In genomic region chr19:47209323-47210179, GRCh38 we compare ENCODE assay signal across 13 cellular contexts. TPM values are rescaled to one million over a fixed set of nuclear protein-coding genes. Genes with fewer than 3 reads are reported as not detected.
DNase-seq lines count a peak whose midpoint lies in the region; ATAC-seq and TF ChIP-seq lines count a peak whose summit lies in the region.
"Had no signal": no experiment of that assay in that cellular context is flagged by ENCODE, and none has a peak within 500 bp of the region (broad histone marks: within the 10 kb centered on the region; RNA-seq: fewer than 3 reads in every experiment).

No MANE protein-coding gene starts in this region.

- TF ChIP-seq CTCF in PC-9 (conservative IDR thresholded peaks at IDR 0.05) (no peak), neural crest cell (conservative IDR thresholded peaks at IDR 0.05) (no peak)

- 74 to 76% methylated on average over 12 to 13 of the region's 13 CpGs for whole genome bisulfite sequencing in GM23248 (ENCODE audit: low coverage in 1 of 2, low lambda C conversion rate in 2 of 2, missing lambda C conversion rate in 2 of 2), 2 experiments
- 71 to 73% methylated on average over 13 of the region's 13 CpGs for WGBS in ectodermal cell, 2 experiments

- peaks cover 10% of the 10 kb centered on the region for H3K4me1 Mint-ChIP-seq in neural crest cell

- H3K27ac Mint-ChIP-seq in neural crest cell (ENCODE audit: unreplicated experiment), result peak overlapping the region; percentile 71

- ATAC-seq in GM19328 (IDR thresholded peaks at IDR 0.05; ENCODE audit: unreplicated experiment), result no peak

- H3K9ac ChIP-seq in GM23248, result peak overlapping the region; percentile 69

- intact Hi-C loops in PC-9 (cut with micrococcal nuclease; ENCODE audit: unreplicated experiment), result loop anchor here (1.0 kb wide), 1 partner anchor 35 kb away; no protein-coding TSS in a partner anchor

- H3K27me3 ChIP-seq in GM23248 (replicated peaks; ENCODE audit: insufficient read depth) (no peaks in the 10 kb centered on the region), PC-9 (ENCODE audit: insufficient read depth, low read depth) (no peaks in the 10 kb centered on the region), ectodermal cell (ENCODE audit: control insufficient read depth, insufficient read depth, low read length, poor library complexity, severe bottlenecking) (no peaks in the 10 kb centered on the region)
- H3K27me3 ChIP-seq: testis had no signal

- H3K36me3 Mint-ChIP-seq in neural crest cell (ENCODE audit: low read depth), result peaks cover 11% of the 10 kb centered on the region

- no peaks in the 10 kb centered on the region for H3K27me3 Mint-ChIP-seq in neural crest cell (ENCODE audit: low read depth)
- H3K27me3 Mint-ChIP-seq: dendritic cell treated with granulocyte-macrophage colony-stimulating factor and Interleukin-4, amounts not matched to agents 40 ng/mL and 50 ng/mL, for 4 days had no signal

- CTCF ChIA-PET in PC-9 (lab: Charles Lee), result interaction anchor here (0.6 to 3.5 kb wide), 6 partner anchors 17 to 128 kb away, joined by 3 to 82 read pairs (median 6); no protein-coding TSS in a partner anchor

- H3K4me3 Mint-ChIP-seq in neural crest cell, result no peak overlapping the region
- H3K4me3 Mint-ChIP-seq: dendritic cell treated with granulocyte-macrophage colony-stimulating factor and Interleukin-4, amounts not matched to agents 40 ng/mL and 50 ng/mL, for 4 days had no signal

- H3K4me3 ChIP-seq in GM23248, result no peak overlapping the region
- H3K4me3 ChIP-seq in PC-9, result no peak overlapping the region
- H3K4me3 ChIP-seq in ectodermal cell (ENCODE audit: insufficient read depth, low read depth, low read length), result no peak overlapping the region
- H3K4me3 ChIP-seq: testis had no signal

- H3K79me2 ChIP-seq in GM23248 (ENCODE audit: insufficient read depth) (no peaks in the 10 kb centered on the region), PC-9 (ENCODE audit: low read depth) (no peaks in the 10 kb centered on the region)

- H3K36me3 ChIP-seq in GM23248 (ENCODE audit: low read depth) (peaks cover 11% of the 10 kb centered on the region; the same call in 1 of the 2 replicates), PC-9 (ENCODE audit: low read depth) (no peaks in the 10 kb centered on the region), ectodermal cell (ENCODE audit: control insufficient read depth, insufficient read depth, low read length) (peaks cover 41% of the 10 kb centered on the region)

- H3K9me2 ChIP-seq in GM23248 (ENCODE audit: insufficient read depth) (no peaks in the 10 kb centered on the region), PC-9 (ENCODE audit: insufficient read depth) (no peaks in the 10 kb centered on the region)

- POLR2A ChIA-PET in PC-9 (lab: Charles Lee; ENCODE audit: unreplicated experiment), result no interaction called here

- H3K27ac ChIP-seq in GM23248 (peak overlapping the region; percentile 70), PC-9 (peak overlapping the region; percentile 70), ectodermal cell (ENCODE audit: insufficient read depth, low read depth, low read length, poor library complexity, severe bottlenecking) (peak overlapping the region; percentile 61)
- H3K27ac ChIP-seq: testis had no signal

- H3K4me1 ChIP-seq in GM23248 (ENCODE audit: insufficient read depth), result 0 out of 2 replicates have a peak, but pooled peaks cover 5% of the 10 kb centered on the region
- peaks cover 10% of the 10 kb centered on the region for H3K4me1 ChIP-seq in PC-9 (replicated peaks; ENCODE audit: insufficient read depth)
- peaks cover 10% of the 10 kb centered on the region for H3K4me1 ChIP-seq in ectodermal cell (ENCODE audit: control insufficient read depth, insufficient read depth, low read length)

- no peaks in the 10 kb centered on the region for H3K9me3 ChIP-seq in GM23248 (ENCODE audit: low read depth)
- H3K9me3 ChIP-seq in PC-9 (ENCODE audit: insufficient read depth, low read depth), result no peaks in the 10 kb centered on the region
- H3K9me3 ChIP-seq in ectodermal cell (ENCODE audit: control insufficient read depth, low read length), result no peaks in the 10 kb centered on the region
- H3K9me3 ChIP-seq: testis had no signal

- H3F3A ChIP-seq in GM23248 (ENCODE audit: insufficient read depth) (peaks cover 28% of the 10 kb centered on the region; the same call in 1 of the 2 replicates), PC-9 (ENCODE audit: insufficient read depth, low read depth) (peaks cover 56% of the 10 kb centered on the region)

- H3K4me2 ChIP-seq in GM23248 (ENCODE audit: unreplicated experiment) (no peak overlapping the region), PC-9 (no peak overlapping the region)

- H4K20me1 ChIP-seq in GM23248 (ENCODE audit: insufficient read depth), result no peaks in the 10 kb centered on the region
- no peaks in the 10 kb centered on the region for H4K20me1 ChIP-seq in PC-9 (ENCODE audit: insufficient read depth)

- in situ Hi-C loops in GM23248 (cut with MboI), result no loop called here

- H2AFZ ChIP-seq in GM23248 (no peak overlapping the region), PC-9 (no peak overlapping the region)

- DNase-seq in GM23248 (no peak), PC-9 (no peak), neural crest cell (ENCODE audit: low read depth, low spot score) (no peak), NCI-H187 treated with DMSO at 0.1 percent for 48 hours (lab: John Stamatoyannopoulos, UW) (no peak), COLO668 (lab: John Stamatoyannopoulos, UW; ENCODE audit: unreplicated experiment) (no peak)
- DNase-seq: activated CD8-positive, alpha-beta memory T cell treated with anti-CD3 and anti-CD28 coated beads, Interleukin-2, amount 50 U/mL, for 48 hours; NCI-H2107; SIG-M5; stimulated activated CD4-positive, alpha-beta T cell treated with anti-CD3 and anti-CD28 coated beads, Interleukin-4, amount 100 ng/mL, for 1 hour; testis had no signal

- H3K9me3 Mint-ChIP-seq in neural crest cell, result no peaks in the 10 kb centered on the region
- H3K9me3 Mint-ChIP-seq: dendritic cell treated with granulocyte-macrophage colony-stimulating factor and Interleukin-4, amounts not matched to agents 40 ng/mL and 50 ng/mL, for 4 days had no signal

- BruUV-seq in PC-9 (replicated peaks; lab: Mats Ljungman, UMichigan), result TSS peak; percentile 40

RNA-seq across cellular contexts. Expression of gene BBC3, which starts 21.4 kb away (rescaled TPM):
- 11.9 and 14.6 TPM in 2 replicates for total RNA-seq in GM23248 (2014; rRNA removed; shearing (Covaris generic))
- polyA plus RNA-seq in GM23248 (2016; fragmentation: Nextera tagmentation; extraction: Ambion mirVana), result 6.2 and 6.3 TPM in 2 replicates
- total RNA-seq in PC-9 (2021), result 18.3 and 18.8 TPM in 2 replicates
- polyA plus RNA-seq in ectodermal cell (2013, experiment 1 of 4), result 17.5 TPM
- 15.1 TPM for polyA plus RNA-seq in ectodermal cell (2013, experiment 2 of 4)
- 14.1 TPM for polyA plus RNA-seq in ectodermal cell (2013, experiment 3 of 4)
- polyA plus RNA-seq in ectodermal cell (2013, experiment 4 of 4), result 15.8 TPM
- 6.1 and 6.3 TPM in 2 replicates for total RNA-seq in neural crest cell

RNA-seq across cellular contexts. Expression of gene CCDC9, which starts 46.8 kb away (rescaled TPM):
- total RNA-seq in GM23248 (2014; rRNA removed; shearing (Covaris generic)), result 7.3 and 11.1 TPM in 2 replicates
- polyA plus RNA-seq in GM23248 (2016; fragmentation: Nextera tagmentation; extraction: Ambion mirVana), result 4.1 and 5.8 TPM in 2 replicates
- total RNA-seq in PC-9 (2021) (34.7 and 37.0 TPM in 2 replicates), neural crest cell (24.6 and 26.1 TPM in 2 replicates)
- polyA plus RNA-seq in ectodermal cell (2013, experiment 1 of 4), result 35.5 TPM
- 34.5 TPM for polyA plus RNA-seq in ectodermal cell (2013, experiment 2 of 4)
- 21.2 TPM for polyA plus RNA-seq in ectodermal cell (2013, experiment 3 of 4)
- 21.1 TPM for polyA plus RNA-seq in ectodermal cell (2013, experiment 4 of 4)
